Comparison of ENCODE assay signal across 29 cellular contexts in the genomic region with DNA sequence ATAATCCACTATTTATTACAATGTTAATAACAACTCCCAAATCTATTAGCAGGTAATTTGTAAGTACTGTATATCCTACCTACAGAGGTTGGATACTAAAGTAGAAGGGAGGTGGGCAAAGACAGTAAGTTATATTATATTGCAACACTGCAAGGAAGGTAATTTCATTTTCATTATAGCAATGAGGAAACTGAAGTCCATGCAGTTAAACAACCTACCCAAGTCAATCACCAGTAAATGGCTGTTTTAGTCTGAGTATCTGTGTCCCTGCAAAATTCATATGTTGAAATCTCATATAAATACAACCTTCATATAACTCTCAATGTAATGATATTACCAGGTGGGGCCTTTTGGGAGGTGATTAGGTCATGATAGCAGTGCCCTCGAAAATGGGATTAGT.
"Had no signal": no experiment of that assay in that cellular context is flagged by ENCODE, and none has a peak within 500 bp of the region (broad histone marks: within the 10 kb centered on the region; RNA-seq: fewer than 3 reads in every experiment).

No MANE protein-coding gene starts in this region.

- H3K36me3 ChIP-seq: ovary, right lobe of liver, sigmoid colon, thoracic aorta, thyroid gland, upper lobe of left lung, vagina had no signal

- H3K9ac ChIP-seq: parathyroid adenoma had no signal

- H3K4me3 ChIP-seq: ovary, psoas muscle, right lobe of liver, sigmoid colon, stomach, thoracic aorta, thyroid gland, tibial nerve, upper lobe of left lung, vagina had no signal

- H3K4me1 ChIP-seq: parathyroid adenoma, psoas muscle, right lobe of liver, thyroid gland, tibial nerve, upper lobe of left lung, vagina had no signal

- H3K27ac ChIP-seq: neutrophil, ovary, parathyroid adenoma, psoas muscle, right lobe of liver, sigmoid colon, stomach, thoracic aorta, thyroid gland, tibial nerve, upper lobe of left lung, vagina had no signal

- DNase-seq: nephron progenitor cell; nucleus accumbens; ovary; posterior cingulate gyrus; psoas muscle; right cardiac atrium; right lobe of liver; sigmoid colon; small intestine; stimulated activated CD4-positive, alpha-beta T cell treated with anti-CD3 and anti-CD28 coated beads, Interleukin-15, amount 100 ng/mL, for 24 hours; stimulated activated CD4-positive, alpha-beta T cell treated with anti-CD3 and anti-CD28 coated beads, Interleukin-2, amount 100 ng/mL, for 24 hours; stimulated activated CD4-positive, alpha-beta T cell treated with anti-CD3 and anti-CD28 coated beads, Interleukin-2, amount 100 ng/mL, for 48 hours; stimulated activated CD4-positive, alpha-beta T cell treated with anti-CD3 and anti-CD28 coated beads, Interleukin-4, amount 100 ng/mL, for 24 hours; stimulated activated naive B cell treated with anti-CD40 and anti-IgM and Interleukin-4, amounts not matched to agents 10 μg/mL and 1 μg/mL and 100 μg/mL, for 72 hours; stimulated activated naive CD4-positive, alpha-beta T cell treated with Interleukin-2 at 50 U/mL for 16 hours; stomach; thyroid gland; trophoblast cell; upper lobe of left lung had no signal

- H3K27me3 Mint-ChIP-seq: natural killer cell treated with Interleukin-12 subunit alpha and Interleukin-12 subunit beta and Interleukin-15 and Interleukin-18, amount 100 ng/mL, for 72 hours; progenitor cell of endocrine pancreas; stimulated activated naive B cell treated with anti-CD40 and anti-IgM and Interleukin-4, amounts not matched to agents 10 μg/mL and 1 μg/mL and 100 μg/mL, for 72 hours; stimulated activated naive CD8-positive, alpha-beta T cell treated with anti-CD3 and anti-CD28 coated beads, Interleukin-15, Interleukin-2, amounts not matched to agents 100 ng/mL and 50 ng/mL, for 24 hours had no signal

- H2AFZ ChIP-seq: parathyroid adenoma had no signal

- H3K9me3 Mint-ChIP-seq: natural killer cell treated with Interleukin-12 subunit alpha and Interleukin-12 subunit beta and Interleukin-15 and Interleukin-18, amount 100 ng/mL, for 72 hours; nephron progenitor cell; neural crest cell; stimulated activated effector memory CD8-positive, alpha-beta T cell treated with anti-CD3 and anti-CD28 coated beads, Interleukin-12 subunit alpha, Interleukin-12 subunit beta, amount 100 ng/mL, for 72 hours; stimulated activated naive B cell treated with anti-CD40 and anti-IgM and Interleukin-4, amounts not matched to agents 10 μg/mL and 1 μg/mL and 100 μg/mL, for 72 hours; stimulated activated naive CD8-positive, alpha-beta T cell treated with anti-CD3 and anti-CD28 coated beads, Interleukin-15, Interleukin-2, amounts not matched to agents 100 ng/mL and 50 ng/mL, for 24 hours had no signal

- H3K27ac Mint-ChIP-seq: natural killer cell treated with Interleukin-12 subunit alpha and Interleukin-12 subunit beta and Interleukin-15 and Interleukin-18, amount 100 ng/mL, for 72 hours; nephron progenitor cell; progenitor cell of endocrine pancreas; stimulated activated effector memory CD8-positive, alpha-beta T cell treated with anti-CD3 and anti-CD28 coated beads, Interleukin-12 subunit alpha, Interleukin-12 subunit beta, amount 100 ng/mL, for 72 hours; stimulated activated naive B cell treated with anti-CD40 and anti-IgM and Interleukin-4, amounts not matched to agents 10 μg/mL and 1 μg/mL and 100 μg/mL, for 72 hours; stimulated activated naive CD8-positive, alpha-beta T cell treated with anti-CD3 and anti-CD28 coated beads, Interleukin-15, Interleukin-2, amounts not matched to agents 100 ng/mL and 50 ng/mL, for 24 hours had no signal

- H3K4me3 Mint-ChIP-seq: natural killer cell treated with Interleukin-12 subunit alpha and Interleukin-12 subunit beta and Interleukin-15 and Interleukin-18, amount 100 ng/mL, for 72 hours; nephron progenitor cell; neural crest cell; stimulated activated effector memory CD8-positive, alpha-beta T cell treated with anti-CD3 and anti-CD28 coated beads, Interleukin-12 subunit alpha, Interleukin-12 subunit beta, amount 100 ng/mL, for 72 hours; stimulated activated naive B cell treated with anti-CD40 and anti-IgM and Interleukin-4, amounts not matched to agents 10 μg/mL and 1 μg/mL and 100 μg/mL, for 72 hours; stimulated activated naive CD8-positive, alpha-beta T cell treated with anti-CD3 and anti-CD28 coated beads, Interleukin-15, Interleukin-2, amounts not matched to agents 100 ng/mL and 50 ng/mL, for 24 hours had no signal

- H3K36me3 Mint-ChIP-seq: stimulated activated effector memory CD8-positive, alpha-beta T cell treated with anti-CD3 and anti-CD28 coated beads, Interleukin-12 subunit alpha, Interleukin-12 subunit beta, amount 100 ng/mL, for 72 hours had no signal

- H3K27me3 ChIP-seq: neutrophil, ovary, right lobe of liver, sigmoid colon, stomach, thyroid gland, tibial nerve, upper lobe of left lung, vagina had no signal

- H3K9me3 ChIP-seq: neutrophil, ovary, psoas muscle, right lobe of liver, sigmoid colon, stomach, thoracic aorta, thyroid gland, tibial nerve, upper lobe of left lung, vagina had no signal

- H3K4me1 Mint-ChIP-seq: nephron progenitor cell; stimulated activated effector memory CD8-positive, alpha-beta T cell treated with anti-CD3 and anti-CD28 coated beads, Interleukin-12 subunit alpha, Interleukin-12 subunit beta, amount 100 ng/mL, for 72 hours; stimulated activated naive B cell treated with anti-CD40 and anti-IgM and Interleukin-4, amounts not matched to agents 10 μg/mL and 1 μg/mL and 100 μg/mL, for 72 hours had no signal
